ENCODE assay signal across 16 cellular contexts in genomic region chr12:39341179-39341578, GRCh38.
DNase-seq lines count a peak whose midpoint lies in the region; ATAC-seq, FAIRE-seq and TF ChIP-seq lines count a peak whose summit lies in the region.
"Had no signal": no experiment of that assay in that cellular context is flagged by ENCODE, and none has a peak within 500 bp of the region (broad histone marks: within the 10 kb centered on the region; RNA-seq: fewer than 3 reads in every experiment).

No MANE protein-coding gene starts in this region.

- H3K4me2 ChIP-seq in GM12878 (ENCODE audit: control insufficient read depth, insufficient read depth), result no peak overlapping the region

- H2AFZ ChIP-seq in GM12878 (ENCODE audit: control insufficient read depth, low read depth, low read length), result no peak overlapping the region

- no peak overlapping the region for H3K9ac ChIP-seq in GM12878 (ENCODE audit: control insufficient read depth, insufficient read depth, low read length)

- TF ChIP-seq RAD21 in GM12878 (IDR thresholded peaks at IDR 0.05; ENCODE audit: insufficient read depth, low read depth, low read length), result no peak

- H3K4me1 ChIP-seq in GM12878 (ENCODE audit: control insufficient read depth, insufficient read depth, low read length) (peaks cover 5% of the 10 kb centered on the region; the same call in 1 of the 2 replicates), gastrocnemius medialis (no peaks in the 10 kb centered on the region)
- H3K4me1 ChIP-seq: upper lobe of left lung had no signal

- CTCF ChIA-PET in GM10248 (lab: Yijun Ruan, JAX) (interaction anchor here (0.9 to 2.3 kb wide), 3 partner anchors 13 to 259 kb away, joined by 4 to 6 read pairs (median 5); no protein-coding TSS in a partner anchor), GM12878 (lab: Yijun Ruan, JAX) (interaction anchor here (1.2 kb wide), 1 partner anchor 9 kb away, joined by 3 read pairs; no protein-coding TSS in a partner anchor)

- no peaks in the 10 kb centered on the region for H3K36me3 ChIP-seq in GM12878 (ENCODE audit: control insufficient read depth in 2 of 2, insufficient read depth in 2 of 2, low read length in 1 of 2)
- peaks cover 0 to 23% of the 10 kb centered on the region in 2 donors for H3K36me3 ChIP-seq in gastrocnemius medialis
- H3K36me3 ChIP-seq: upper lobe of left lung had no signal

- no peaks in the 10 kb centered on the region for H3K79me2 ChIP-seq in GM12878 (ENCODE audit: control insufficient read depth, insufficient read depth, low read length)

- H3K27me3 ChIP-seq in GM12878 (replicated peaks in 1 of 2; ENCODE audit: control insufficient read depth in 2 of 2, insufficient read depth in 2 of 2, low read length in 1 of 2) (no peaks in the 10 kb centered on the region), gastrocnemius medialis (no peaks in the 10 kb centered on the region)
- H3K27me3 ChIP-seq: cardiac muscle cell, upper lobe of left lung had no signal

- H3K4me3 ChIP-seq in GM12878 (no peak overlapping the region), gastrocnemius medialis (no peak overlapping the region)
- H3K4me3 ChIP-seq: cardiac muscle cell, upper lobe of left lung had no signal

- RAD21 ChIA-PET in GM12878 (lab: Charles Lee; ENCODE audit: unreplicated experiment), result interaction anchor here (0.6 to 1.1 kb wide), 4 partner anchors 67 to 458 kb away, joined by 3 to 4 read pairs (median 3); partner anchors contain the start of gene ABCD2

- POLR2A ChIA-PET in GM10248 (lab: Yijun Ruan, JAX), result no interaction called here
- POLR2A ChIA-PET in GM12878 (lab: Charles Lee), result no interaction called here

- H3K9me3 ChIP-seq in GM12878 (replicated peaks; ENCODE audit: control insufficient read depth, insufficient read depth, low read length) (no peaks in the 10 kb centered on the region), gastrocnemius medialis (no peaks in the 10 kb centered on the region)
- H3K9me3 ChIP-seq: upper lobe of left lung had no signal

- no peaks in the 10 kb centered on the region for H4K20me1 ChIP-seq in GM12878 (ENCODE audit: control insufficient read depth, insufficient read depth)

- H3K27ac ChIP-seq in GM12878 (ENCODE audit: control insufficient read depth, insufficient read depth) (peak overlapping the region; percentile 35; the same call in 1 of the 2 replicates), gastrocnemius medialis (no peak overlapping the region)
- H3K27ac ChIP-seq: cardiac muscle cell, epithelial cell of prostate, upper lobe of left lung had no signal

- no peak for TF ChIP-seq POLR2A in GM12878 (IDR thresholded peaks at IDR 0.05; ENCODE audit: low read depth, low read length)
- TF ChIP-seq POLR2A in gastrocnemius medialis (IDR thresholded peaks at IDR 0.05), result no peak

- DNase-seq in GM10248 (ENCODE audit: extremely low spot score), result peak; percentile 12
- DNase-seq in GM12878 (ENCODE audit: low read depth, low spot score), result peak; percentile 20
- no peak for DNase-seq in gastrocnemius medialis
- DNase-seq in central memory CD4-positive, alpha-beta T cell, result no peak
- DNase-seq in activated CD4-positive, alpha-beta T cell treated with anti-CD3 and anti-CD28 coated beads, Interleukin-2, amount 50 U/mL, for 1 hour, result no peak
- DNase-seq: activated T-cell treated with anti-CD3 and anti-CD28 coated beads, Interleukin-2, amount 50 U/mL, for 4 hours; H9; NCI-H1048; NCI-H526; upper lobe of left lung had no signal

- no TSS peak for BruUV-seq in GM12878 (replicated peaks; lab: Mats Ljungman, UMichigan)

- FAIRE-seq in GM12878 (lab: Jason Lieb, UNC), result no peak

- peak in 1 of 2 experiments; percentile 63; a peak in 1 of 4 replicates for TF ChIP-seq EP300 in GM12878 (IDR thresholded peaks at IDR 0.05; ENCODE audit: borderline replicate concordance in 1 of 2, control insufficient read depth in 1 of 2, low read depth in 2 of 2, low read length in 2 of 2)

- in situ Hi-C loops in GM12878 (cut with MboI) (loop anchor here (25.0 kb wide), 1 partner anchor 96 kb away; the partner anchor contains the start of gene KIF21A), gastrocnemius medialis (cut with MboI; ENCODE audit: low sequenced_read_pairs in 4 of 4) (no loop called here)

- SMC1A ChIA-PET in GM12878 (lab: Charles Lee; ENCODE audit: uncharacterized antibody, unreplicated experiment), result interaction anchor here (0.8 to 2.2 kb wide), 7 partner anchors 23 to 264 kb away, joined by 4 to 6 read pairs (median 4); no protein-coding TSS in a partner anchor

- peak; percentile 62 for ATAC-seq in GM19025 (IDR thresholded peaks at IDR 0.05; ENCODE audit: low read depth, unreplicated experiment)
- ATAC-seq in HG02884 (IDR thresholded peaks at IDR 0.05; ENCODE audit: unreplicated experiment), result peak; percentile 83
- ATAC-seq in GM12878, result peak; percentile 82
- no peak for ATAC-seq in activated CD4-positive, CD25-positive, alpha-beta regulatory T cell treated with anti-CD3 and anti-CD28 coated beads, Interleukin-2, amount 50 U/mL, for 24 hours
- ATAC-seq in gastrocnemius medialis, result no peak
- ATAC-seq: Right ventricle myocardium inferior had no signal

- intact Hi-C loops in GM12878 (cut with micrococcal nuclease; ENCODE audit: unreplicated experiment), result no loop called here
- intact Hi-C loops in gastrocnemius medialis (cut with DNase I; ENCODE audit: low total_unique reads), result no loop called here

- no peak for TF ChIP-seq CTCF in GM10248 (IDR thresholded peaks at IDR 0.05; ENCODE audit: control extremely low read depth, extremely low read depth, low read depth, missing control alignments)
- TF ChIP-seq CTCF in GM12878 (IDR thresholded peaks at IDR 0.05 in 2 of 3, conservative IDR thresholded peaks at IDR 0.05 in 1 of 3; ENCODE audit: control insufficient read depth in 2 of 3, extremely low read depth in 1 of 3, insufficient read depth in 1 of 3, low read depth in 3 of 3, low read length in 3 of 3), result no peak
- TF ChIP-seq CTCF in gastrocnemius medialis (IDR thresholded peaks at IDR 0.05 in 4 of 5, conservative IDR thresholded peaks at IDR 0.05 in 1 of 5), result no peak

TF ChIP-seq in GM12878, 131 proteins besides CTCF, POLR2A, EP300 and RAD21 (continues in another document):
- TF ChIP-seq SMC3 (IDR thresholded peaks at IDR 0.05; ENCODE audit: borderline replicate concordance, low read length), result no peak
- peak; percentile 80 for TF ChIP-seq NFIC (IDR thresholded peaks at IDR 0.05; ENCODE audit: low read depth, low read length)
- no peak for TF ChIP-seq KLF5 (IDR thresholded peaks at IDR 0.05; ENCODE audit: partially characterized antibody)
- TF ChIP-seq KAT2A (conservative IDR thresholded peaks at IDR 0.05; ENCODE audit: control insufficient read depth, low read depth, low read length), result no peak
- TF ChIP-seq NR2C2 (IDR thresholded peaks at IDR 0.05; ENCODE audit: borderline replicate concordance, control insufficient read depth, insufficient read length, low read depth), result no peak
- no peak for TF ChIP-seq CREB1 (IDR thresholded peaks at IDR 0.05; ENCODE audit: low read depth)
- peak; percentile 11; the same call in 1 of the 2 replicates for TF ChIP-seq PAX5 (IDR thresholded peaks at IDR 0.05; ENCODE audit: borderline replicate concordance, low read depth, low read length)
- no peak for TF ChIP-seq SMAD1 (IDR thresholded peaks at IDR 0.05; ENCODE audit: low read depth, partially characterized antibody)
- TF ChIP-seq YY1 (IDR thresholded peaks at IDR 0.05; ENCODE audit: low read depth, low read length), result no peak
- no peak for TF ChIP-seq BHLHE40 (IDR thresholded peaks at IDR 0.05; ENCODE audit: borderline replicate concordance in 1 of 2, low read depth in 2 of 2, low read length in 1 of 2)
- no peak for TF ChIP-seq SKIL (IDR thresholded peaks at IDR 0.05; ENCODE audit: low read depth, poor library complexity, severe bottlenecking)
- no peak for TF ChIP-seq USF1 (IDR thresholded peaks at IDR 0.05; ENCODE audit: borderline replicate concordance, extremely low read length, insufficient read depth, low read depth, low read length)
- no peak for TF ChIP-seq TCF3 (IDR thresholded peaks at IDR 0.05; ENCODE audit: borderline replicate concordance, insufficient read depth, low read depth, low read length)
- TF ChIP-seq HSF1 (IDR thresholded peaks at IDR 0.05; ENCODE audit: low read depth, low read length), result no peak
- no peak for TF ChIP-seq WRNIP1 (IDR thresholded peaks at IDR 0.05; ENCODE audit: borderline replicate concordance, low read depth, low read length)
- no peak for TF ChIP-seq ZNF622 (IDR thresholded peaks at IDR 0.05)

Comparison
In these comparisons a context has a peak if more than half of its experiments do, and no peak if none do; other contexts are left out.
1. DNase-seq: peak in GM10248 (single experiment) and GM12878 (single experiment); none in gastrocnemius medialis (0 of 2), central memory CD4-positive, alpha-beta T cell (single experiment) and activated CD4-positive, alpha-beta T cell treated with anti-CD3 and anti-CD28 coated beads, Interleukin-2, amount 50 U/mL, for 1 hour (single experiment).
2. ATAC-seq: peak in GM19025 (single experiment), HG02884 (single experiment) and GM12878 (single experiment); none in activated CD4-positive, CD25-positive, alpha-beta regulatory T cell treated with anti-CD3 and anti-CD28 coated beads, Interleukin-2, amount 50 U/mL, for 24 hours (0 of 2) and gastrocnemius medialis (0 of 2).